Comparison of ENCODE assay signal across 22 cellular contexts in genomic region chr13:33277351-33277750, GRCh38. TPM values are rescaled to one million over a fixed set of nuclear protein-coding genes. Genes with fewer than 3 reads are reported as not detected.
DNase-seq lines count a peak whose midpoint lies in the region; ATAC-seq, FAIRE-seq and TF ChIP-seq lines count a peak whose summit lies in the region.
"Had no signal": no experiment of that assay in that cellular context is flagged by ENCODE, and none has a peak within 500 bp of the region (broad histone marks: within the 10 kb centered on the region; RNA-seq: fewer than 3 reads in every experiment).

No MANE protein-coding gene starts in this region.

- peak overlapping the region in 1 of 2 experiments; percentile 28 for H3K18ac ChIP-seq in mesenchymal stem cell (ENCODE audit: low read depth in 1 of 2, low read length in 2 of 2)

- H3K27me3 Mint-ChIP-seq in CD8-positive, alpha-beta memory T cell, result peaks cover 9 to 24% of the 10 kb centered on the region in 2 donors

- no peaks in the 10 kb centered on the region for H3K9me3 ChIP-seq in A549
- H3K9me3 ChIP-seq in adipocyte (ENCODE audit: control insufficient read depth, low read length), result no peaks in the 10 kb centered on the region
- no peaks in the 10 kb centered on the region for H3K9me3 ChIP-seq in mesenchymal stem cell (ENCODE audit: control insufficient read depth, low read length)
- no peaks in the 10 kb centered on the region for H3K9me3 ChIP-seq in smooth muscle cell (replicated peaks; ENCODE audit: low read depth)
- no peaks in the 10 kb centered on the region for H3K9me3 ChIP-seq in CD8-positive, alpha-beta memory T cell (ENCODE audit: low read length)

- H3K36me3 ChIP-seq in adipocyte (ENCODE audit: control insufficient read depth, insufficient read depth, low read length, severe bottlenecking), result no peaks in the 10 kb centered on the region
- peaks cover 0 to 3% of the 10 kb centered on the region in 2 experiments for H3K36me3 ChIP-seq in mesenchymal stem cell (ENCODE audit: control insufficient read depth in 1 of 2, insufficient read depth in 2 of 2, low read depth in 1 of 2, low read length in 2 of 2)
- no peaks in the 10 kb centered on the region for H3K36me3 ChIP-seq in smooth muscle cell (ENCODE audit: low read depth)
- no peaks in the 10 kb centered on the region for H3K36me3 ChIP-seq in CD8-positive, alpha-beta memory T cell (ENCODE audit: insufficient read depth, low read length)
- H3K36me3 ChIP-seq: neural progenitor cell, WERI-Rb-1 had no signal

- no peak overlapping the region for H2BK120ac ChIP-seq in mesenchymal stem cell (ENCODE audit: low read depth, low read length)

- no peak overlapping the region for H3K4me3 Mint-ChIP-seq in CD8-positive, alpha-beta memory T cell
- H3K4me3 Mint-ChIP-seq: CD4-positive, alpha-beta T cell; neural progenitor cell; T-helper 17 cell had no signal

- H3K9me3 Mint-ChIP-seq in CD8-positive, alpha-beta memory T cell, result no peaks in the 10 kb centered on the region
- H3K9me3 Mint-ChIP-seq: CD4-positive, alpha-beta T cell; neural progenitor cell had no signal

- H2AFZ ChIP-seq in mesenchymal stem cell (ENCODE audit: low read depth, low read length) (no peak overlapping the region), smooth muscle cell (ENCODE audit: low read depth) (no peak overlapping the region)
- H2AFZ ChIP-seq: neural progenitor cell had no signal

- H3K23ac ChIP-seq in mesenchymal stem cell (ENCODE audit: low read length in 2 of 2), result no peak overlapping the region

- TF ChIP-seq CTCF in A549 (IDR thresholded peaks at IDR 0.05) (no peak), smooth muscle cell (IDR thresholded peaks at IDR 0.05; ENCODE audit: borderline replicate concordance, insufficient read depth, poor library complexity, severe bottlenecking) (no peak)

- H3K4me2 ChIP-seq in A549 (no peak overlapping the region), mesenchymal stem cell (ENCODE audit: low read length, poor library complexity, severe bottlenecking) (no peak overlapping the region), smooth muscle cell (no peak overlapping the region)
- H3K4me2 ChIP-seq: neural progenitor cell had no signal

- TF ChIP-seq POLR2A in A549 (IDR thresholded peaks at IDR 0.05; ENCODE audit: low read length), result no peak

- peak overlapping the region; percentile 85 for H2AK5ac ChIP-seq in mesenchymal stem cell (ENCODE audit: low read length, severe bottlenecking)

- no peak overlapping the region for H3K14ac ChIP-seq in mesenchymal stem cell (ENCODE audit: low read length in 2 of 2)

- H3K27ac Mint-ChIP-seq in CD8-positive, alpha-beta memory T cell, result no peak overlapping the region
- H3K27ac Mint-ChIP-seq: CD4-positive, alpha-beta T cell; neural progenitor cell; T-helper 17 cell had no signal

- no peak for FAIRE-seq in A549 (lab: Jason Lieb, UNC)
- FAIRE-seq: keratinocyte, urothelium cell line had no signal

- no peak overlapping the region for H2BK5ac ChIP-seq in mesenchymal stem cell (ENCODE audit: low read depth, low read length, poor library complexity, severe bottlenecking)

- peaks cover 3% of the 10 kb centered on the region for H3K79me1 ChIP-seq in mesenchymal stem cell (replicated peaks; ENCODE audit: low read length, poor library complexity, severe bottlenecking)

- H4K20me1 ChIP-seq in smooth muscle cell (ENCODE audit: low read depth), result no peaks in the 10 kb centered on the region

- no peak for TF ChIP-seq EP300 in A549 (IDR thresholded peaks at IDR 0.05)

- H2BK15ac ChIP-seq in mesenchymal stem cell (ENCODE audit: low read depth, poor library complexity, severe bottlenecking), result no peak overlapping the region

- H3K4ac ChIP-seq in mesenchymal stem cell (ENCODE audit: low read depth in 1 of 2, low read length in 2 of 2), result no peak overlapping the region

- H3K4me3 ChIP-seq in A549 (no peak overlapping the region), adipocyte (ENCODE audit: low read length) (peak overlapping the region; percentile 38), mesenchymal stem cell (ENCODE audit: insufficient read depth in 1 of 2, low read depth in 1 of 2, low read length in 2 of 2) (peak overlapping the region in 1 of 2 experiments; percentile 5), smooth muscle cell (no peak overlapping the region)
- H3K4me3 ChIP-seq in CD8-positive, alpha-beta memory T cell (ENCODE audit: low read length), result no peak overlapping the region
- H3K4me3 ChIP-seq: neural progenitor cell had no signal

- TF ChIP-seq RAD21 in A549 (conservative IDR thresholded peaks at IDR 0.05 in 1 of 2, IDR thresholded peaks at IDR 0.05 in 1 of 2), result no peak

- H3K27me3 ChIP-seq in adipocyte (replicated peaks; ENCODE audit: control insufficient read depth, insufficient read depth, low read length), result no peaks in the 10 kb centered on the region
- H3K27me3 ChIP-seq in mesenchymal stem cell (ENCODE audit: control insufficient read depth in 1 of 2, insufficient read depth in 1 of 2, low read length in 2 of 2), result no peaks in the 10 kb centered on the region
- H3K27me3 ChIP-seq in smooth muscle cell (ENCODE audit: low read depth), result no peaks in the 10 kb centered on the region
- no peaks in the 10 kb centered on the region for H3K27me3 ChIP-seq in CD8-positive, alpha-beta memory T cell (ENCODE audit: insufficient read depth, low read length, poor library complexity, severe bottlenecking)
- H3K27me3 ChIP-seq: neural progenitor cell had no signal

- no peak overlapping the region for H4K8ac ChIP-seq in mesenchymal stem cell (ENCODE audit: low read length)

- H3K79me2 ChIP-seq in smooth muscle cell (ENCODE audit: low read depth), result peaks cover 70% of the 10 kb centered on the region

- H3K27ac ChIP-seq in A549, result peak overlapping the region; percentile 71 to 89; a peak in 3 of 6 replicates
- peak overlapping the region; percentile 66 for H3K27ac ChIP-seq in mesenchymal stem cell (ENCODE audit: low read length, poor library complexity, severe bottlenecking)
- peak overlapping the region; percentile 99 for H3K27ac ChIP-seq in smooth muscle cell (ENCODE audit: low read depth)
- H3K27ac ChIP-seq in CD8-positive, alpha-beta memory T cell (ENCODE audit: low read depth, low read length), result no peak overlapping the region
- H3K27ac ChIP-seq: neural progenitor cell, WERI-Rb-1 had no signal

- H3K36me3 Mint-ChIP-seq in CD8-positive, alpha-beta memory T cell, result no peaks in the 10 kb centered on the region
- H3K36me3 Mint-ChIP-seq: neural progenitor cell had no signal

- CTCF ChIA-PET in A549 (lab: Yijun Ruan, JAX), result interaction anchor here (1.5 kb wide), 1 partner anchor 19 kb away, joined by 3 read pairs; no protein-coding TSS in a partner anchor
- CTCF ChIA-PET in CD8-positive, alpha-beta memory T cell (lab: Charles Lee), result no interaction called here

- POLR2A ChIA-PET in A549 (lab: Yijun Ruan, JAX), result no interaction called here
- POLR2A ChIA-PET in CD8-positive, alpha-beta memory T cell (lab: Charles Lee), result no interaction called here

- peak overlapping the region; percentile 45 for H3K9ac ChIP-seq in adipocyte (ENCODE audit: low read length)
- H3K9ac ChIP-seq in mesenchymal stem cell (ENCODE audit: low read length), result peak overlapping the region; percentile 14
- no peak overlapping the region for H3K9ac ChIP-seq in smooth muscle cell (ENCODE audit: low read depth)
- H3K9ac ChIP-seq: neural progenitor cell had no signal

- DNase-seq in A549 (ENCODE audit: low read depth in 1 of 2, low spot score in 1 of 2), result no peak
- DNase-seq in adipocyte (ENCODE audit: low read depth), result no peak
- no peak for DNase-seq in mesenchymal stem cell
- no peak for DNase-seq in smooth muscle cell (lab: John Stamatoyannopoulos, UW; ENCODE audit: unreplicated experiment)
- no peak for DNase-seq in CD8-positive, alpha-beta memory T cell
- no peak for DNase-seq in NCI-H2029 (lab: John Stamatoyannopoulos, UW)
- no peak for DNase-seq in glomerular visceral epithelial cell (ENCODE audit: extremely low spot score)
- DNase-seq: activated CD4-positive, alpha-beta T cell treated with anti-CD3 and anti-CD28 coated beads, Interleukin-2, amount 50 U/mL, for 4 hours; activated gamma-delta T cell; CD4-positive, alpha-beta T cell; GF-D8; NCI-H1417; NCI-H526 treated with DMSO at 0.1 percent for 48 hours; retina; SHP77 treated with DMSO at 0.1 percent for 48 hours; T-helper 17 cell; WERI-Rb-1 had no signal

- peaks cover 73% of the 10 kb centered on the region for H3K4me1 ChIP-seq in A549
- H3K4me1 ChIP-seq in adipocyte (ENCODE audit: control insufficient read depth, insufficient read depth, low read length), result peaks cover 84% of the 10 kb centered on the region
- H3K4me1 ChIP-seq in mesenchymal stem cell (ENCODE audit: control insufficient read depth, insufficient read depth, low read depth, low read length), result peaks cover 5% of the 10 kb centered on the region
- peaks cover 11% of the 10 kb centered on the region for H3K4me1 ChIP-seq in smooth muscle cell (ENCODE audit: low read depth)
- no peaks in the 10 kb centered on the region for H3K4me1 ChIP-seq in CD8-positive, alpha-beta memory T cell (ENCODE audit: insufficient read depth, low read length)
- H3K4me1 ChIP-seq: neural progenitor cell had no signal

- H2BK12ac ChIP-seq in mesenchymal stem cell (ENCODE audit: low read length in 2 of 2), result no peak overlapping the region

- WGBS in A549 (ENCODE audit: missing lambda C conversion rate), result 95% methylated on average over 2 of the region's 2 CpGs
- 93% methylated on average over 2 of the region's 2 CpGs for WGBS in mesenchymal stem cell
- WGBS in smooth muscle cell (ENCODE audit: low lambda C conversion rate), result 96% methylated on average over 2 of the region's 2 CpGs

- ATAC-seq in A549 (no peak), GM18502 (IDR thresholded peaks at IDR 0.05; ENCODE audit: poor library complexity, unreplicated experiment) (no peak)
- ATAC-seq: HCT116, T-helper 17 cell had no signal

- no peak overlapping the region for H4K91ac ChIP-seq in mesenchymal stem cell (ENCODE audit: low read length)

- H3K4me1 Mint-ChIP-seq in CD8-positive, alpha-beta memory T cell, result no peaks in the 10 kb centered on the region
- H3K4me1 Mint-ChIP-seq: T-helper 17 cell had no signal

- H3F3A ChIP-seq in smooth muscle cell (ENCODE audit: low read depth), result peaks cover 9% of the 10 kb centered on the region

TF ChIP-seq in A549, 52 proteins besides CTCF, POLR2A, EP300 and RAD21:
- no peak for TF ChIP-seq TP53 (CRISPR knock-in tag; IDR thresholded peaks at IDR 0.05)
- no peak for TF ChIP-seq NFE2L2 (conservative IDR thresholded peaks at IDR 0.05; ENCODE audit: low read length)
- TF ChIP-seq CHD2 (IDR thresholded peaks at IDR 0.05; ENCODE audit: low read length, partially characterized antibody), result no peak
- no peak for TF ChIP-seq HOXB13 (CRISPR knock-in tag; IDR thresholded peaks at IDR 0.05; ENCODE audit: low read depth)

RNA-seq across cellular contexts. Expression of gene STARD13, which starts 8.2 kb away (rescaled TPM):
- 2.8 TPM in 2 replicates for polyA plus RNA-seq in A549 (2011; rRNA removed)
- polyA plus RNA-seq in A549 (2012; cell fraction: cytosol; rRNA removed), result 2.2 and 3.3 TPM in 2 replicates
- polyA plus RNA-seq in A549 (2012; cell fraction: nucleus; rRNA removed), result 4.2 TPM in 2 replicates
- polyA plus RNA-seq in A549 (2017; fragmentation: RNase III; extraction: RNeasy Plus Mini Kit Qiagen cat#74134 plus additional on column Dnase treatment), result 2.4 to 2.9 TPM (median 2.6 TPM) in 3 replicates
- polyA minus RNA-seq in A549 (2011; rRNA and poly(A)+ RNA removed), result 15.0 and 15.6 TPM in 2 replicates
- polyA plus RNA-seq in mesenchymal stem cell (2013, experiment 1 of 2), result 16.1 TPM
- polyA plus RNA-seq in mesenchymal stem cell (2013, experiment 2 of 2), result 14.5 TPM
- 18.8 and 19.0 TPM in 2 replicates for total RNA-seq in smooth muscle cell
- polyA plus RNA-seq in smooth muscle cell, result 12.4 and 15.2 TPM in 2 replicates
- under 1 TPM; 0.40 to 0.48 TPM for total RNA-seq in CD8-positive, alpha-beta memory T cell
- polyA plus RNA-seq in CD8-positive, alpha-beta memory T cell, result not detected
- total RNA-seq: CD4-positive, alpha-beta T cell; T-helper 17 cell had no signal
